ENCODE assay signal across 29 cellular contexts in genomic region chr1:22159858-22160257, GRCh38. TPM values are rescaled to one million over a fixed set of nuclear protein-coding genes. Genes with fewer than 3 reads are reported as not detected.
"Had no signal": no experiment of that assay in that cellular context is flagged by ENCODE, and none has a peak within 500 bp of the region (broad histone marks: within the 10 kb centered on the region; RNA-seq: fewer than 3 reads in every experiment).

No MANE protein-coding gene starts in this region.

- H3K9me3 ChIP-seq: left lung, lower lobe of right lung, right atrium auricular region, right lobe of liver, stomach, thoracic aorta, tibial artery, upper lobe of right lung had no signal

- H3K36me3 ChIP-seq: left lung, lower lobe of right lung, right atrium auricular region, right lobe of liver, stomach, thoracic aorta, tibial artery, upper lobe of right lung had no signal

- H3K27me3 ChIP-seq: left lung, right atrium auricular region, right lobe of liver, stomach, upper lobe of right lung had no signal

- H3K36me3 Mint-ChIP-seq: naive thymus-derived CD8-positive, alpha-beta T cell had no signal

- DNase-seq: hypothalamus; immature natural killer cell; kidney; left colon; left lung; lower lobe of right lung; mammary epithelial cell; mesenchymal stem cell; naive thymus-derived CD8-positive, alpha-beta T cell; nucleus accumbens; right lobe of liver; stimulated activated CD4-positive, alpha-beta T cell treated with anti-CD3 and anti-CD28 coated beads, Interleukin-12 subunit alpha, Interleukin-12 subunit beta, amount 100 ng/mL, for 4 hours; stimulated activated CD4-positive, alpha-beta T cell treated with anti-CD3 and anti-CD28 coated beads, Interleukin-15, amount 100 ng/mL, for 24 hours; stimulated activated CD4-positive, alpha-beta T cell treated with anti-CD3 and anti-CD28 coated beads, Interleukin-2, amount 100 ng/mL, for 24 hours; stimulated activated CD4-positive, alpha-beta T cell treated with anti-CD3 and anti-CD28 coated beads, Interleukin-4, amount 100 ng/mL, for 1 hour; stimulated activated naive B cell treated with anti-CD40 and anti-IgM and Interleukin-4, amounts not matched to agents 10 μg/mL and 1 μg/mL and 100 μg/mL, for 72 hours; stimulated activated naive CD8-positive, alpha-beta T cell treated with anti-CD3 and anti-CD28 coated beads, Interleukin-15, Interleukin-2, amounts not matched to agents 100 U/mL and 50 U/mL, for 24 hours; stomach; tibial artery; trophoblast cell; upper lobe of right lung had no signal

- H3K4me1 ChIP-seq: left lung, lower lobe of right lung, right atrium auricular region, right lobe of liver, tibial artery, upper lobe of right lung had no signal

- FAIRE-seq: islet of Langerhans, kidney, urothelium cell line had no signal

- H3K4me1 Mint-ChIP-seq: immature natural killer cell; naive thymus-derived CD8-positive, alpha-beta T cell; neural crest cell had no signal

- H3K9me3 Mint-ChIP-seq: immature natural killer cell; naive thymus-derived CD8-positive, alpha-beta T cell; nephron; neural crest cell; stimulated activated naive B cell treated with anti-CD40 and anti-IgM and Interleukin-4, amounts not matched to agents 10 μg/mL and 1 μg/mL and 100 μg/mL, for 72 hours had no signal

- H3K27ac ChIP-seq: left lung, lower lobe of right lung, right atrium auricular region, right lobe of liver, stomach, thoracic aorta, tibial artery, upper lobe of right lung had no signal

- H3K27ac Mint-ChIP-seq: immature natural killer cell; naive thymus-derived CD8-positive, alpha-beta T cell; nephron; progenitor cell of endocrine pancreas; stimulated activated naive B cell treated with anti-CD40 and anti-IgM and Interleukin-4, amounts not matched to agents 10 μg/mL and 1 μg/mL and 100 μg/mL, for 72 hours had no signal

- H3K4me3 Mint-ChIP-seq: immature natural killer cell; naive thymus-derived CD8-positive, alpha-beta T cell; nephron; neural crest cell; stimulated activated naive B cell treated with anti-CD40 and anti-IgM and Interleukin-4, amounts not matched to agents 10 μg/mL and 1 μg/mL and 100 μg/mL, for 72 hours had no signal

- H3K4me3 ChIP-seq: left lung, lower lobe of right lung, right atrium auricular region, right lobe of liver, smooth muscle cell, stomach, thoracic aorta, tibial artery, upper lobe of right lung had no signal

RNA-seq across cellular contexts. Expression of gene WNT4, which starts 17.0 kb away (rescaled TPM):
- total RNA-seq: naive thymus-derived CD8-positive, alpha-beta T cell; thoracic aorta had no signal
- polyA plus RNA-seq: naive thymus-derived CD8-positive, alpha-beta T cell had no signal
